8 cellular contexts compared by ENCODE assay signal in genomic region chr18:62717059-62717849, GRCh38. TPM values are rescaled to one million over a fixed set of nuclear protein-coding genes. Genes with fewer than 3 reads are reported as not detected.
DNase-seq lines count a peak whose midpoint lies in the region; ATAC-seq lines count a peak whose summit lies in the region.

No MANE protein-coding gene starts in this region.

- H3K4me3 Mint-ChIP-seq in IgD-negative memory B cell: peak overlapping the region; percentile 88 to 91 (median 88)
- H3K4me3 Mint-ChIP-seq in activated naive CD8-positive, alpha-beta T cell: peak overlapping the region; percentile 87

- no peak for ATAC-seq in GM18870 (IDR thresholded peaks at IDR 0.05; ENCODE audit: unreplicated experiment)

- no peaks in the 10 kb centered on the region for H3K9me3 Mint-ChIP-seq in IgD-negative memory B cell
- no peaks in the 10 kb centered on the region for H3K9me3 Mint-ChIP-seq in activated naive CD8-positive, alpha-beta T cell (ENCODE audit: low read depth)

- H3K36me3 Mint-ChIP-seq in IgD-negative memory B cell: no peaks in the 10 kb centered on the region
- no peaks in the 10 kb centered on the region for H3K36me3 Mint-ChIP-seq in activated naive CD8-positive, alpha-beta T cell

- in situ Hi-C loops in SK-MEL-5 (cut with HindIII; ENCODE audit: low pct_unique_long_range_greater_than_20kb, low sequenced_read_pairs): no loop called here

- DNase-seq in COLO668 (lab: John Stamatoyannopoulos, UW; ENCODE audit: unreplicated experiment) (peak; percentile 72), SK-MEL-5 (ENCODE audit: low read depth, low spot score) (peak; percentile 36), head of caudate nucleus (peak in 35 of 42 donors; percentile 13 to 71 (median 47)), pons (ENCODE audit: low spot score) (peak; percentile 87), cerebellar nuclear complex (lab: John Stamatoyannopoulos, UW) (no peak)

- peaks cover 13 to 38% (median 31%) of the 10 kb centered on the region in 3 donors for H3K4me1 Mint-ChIP-seq in IgD-negative memory B cell
- H3K4me1 Mint-ChIP-seq in activated naive CD8-positive, alpha-beta T cell (ENCODE audit: low read depth): peaks cover 46% of the 10 kb centered on the region

- H3K27me3 Mint-ChIP-seq in IgD-negative memory B cell: peaks cover 2% of the 10 kb centered on the region
- H3K27me3 Mint-ChIP-seq in activated naive CD8-positive, alpha-beta T cell: no peaks in the 10 kb centered on the region

- intact Hi-C loops in head of caudate nucleus (cut with DNase I): loop anchor here (5.0 to 10.0 kb wide), 2 partner anchors 102 to 195 kb away; partner anchors contain the start of gene ZCCHC2

- peak overlapping the region; percentile 54 to 85 (median 73) for H3K27ac Mint-ChIP-seq in IgD-negative memory B cell
- peak overlapping the region; percentile 83 for H3K27ac Mint-ChIP-seq in activated naive CD8-positive, alpha-beta T cell

RNA-seq across cellular contexts. Expression of gene PHLPP1, which starts 1.9 kb away (rescaled TPM):
- 0.83 TPM for polyA plus RNA-seq in IgD-negative memory B cell
- 15.8 and 19.1 TPM in 2 replicates for total RNA-seq in SK-MEL-5 (2014; rRNA removed; shearing (Covaris generic))
- polyA plus RNA-seq in SK-MEL-5 (2015; cell fraction: cytosol; rRNA removed): 18.7 and 25.5 TPM in 2 replicates
- 11.6 and 20.7 TPM in 2 replicates for polyA plus RNA-seq in SK-MEL-5 (2015; cell fraction: nucleus; rRNA removed)

Comparison
In these comparisons a context has a peak if more than half of its experiments do, and no peak if none do; other contexts are left out.
1. DNase-seq: peak in COLO668 (single experiment), SK-MEL-5 (single experiment), head of caudate nucleus (35 of 42) and pons (single experiment); none in cerebellar nuclear complex (0 of 2).